14 cellular contexts compared by ENCODE assay signal in the genomic region with DNA sequence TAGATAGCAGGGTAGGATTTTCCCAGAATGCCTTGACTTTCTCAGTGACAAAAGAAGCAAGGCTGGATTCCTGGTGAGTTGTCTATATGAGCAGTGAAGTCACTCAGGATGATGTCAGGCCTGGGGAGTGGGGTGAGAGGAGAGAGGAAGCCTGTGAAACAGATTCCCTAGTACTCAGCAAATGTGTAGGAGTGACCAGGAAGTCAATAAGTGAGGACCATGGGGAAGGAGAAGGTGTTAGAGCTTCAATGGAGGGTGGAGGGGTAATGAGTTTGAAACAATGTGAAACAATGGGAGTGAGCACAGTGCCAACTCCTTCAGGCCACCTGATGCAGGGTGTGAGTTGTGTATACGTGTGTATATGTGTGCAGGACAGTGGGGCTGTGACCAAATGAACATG. TPM values are rescaled to one million over a fixed set of nuclear protein-coding genes. Genes with fewer than 3 reads are reported as not detected.
DNase-seq lines count a peak whose midpoint lies in the region; ATAC-seq and TF ChIP-seq lines count a peak whose summit lies in the region.
"Had no signal": no experiment of that assay in that cellular context is flagged by ENCODE, and none has a peak within 500 bp of the region (broad histone marks: within the 10 kb centered on the region; RNA-seq: fewer than 3 reads in every experiment).

No MANE protein-coding gene starts in this region.

- no peak overlapping the region for H3K4me3 ChIP-seq in Loucy (ENCODE audit: low read length, poor library complexity, severe bottlenecking)
- H3K4me3 ChIP-seq: lung, SJSA1 had no signal

- H3K4me2 ChIP-seq in Loucy (ENCODE audit: low read depth, low read length, poor library complexity, severe bottlenecking), result peak overlapping the region; percentile 48

- H3K27ac Mint-ChIP-seq in T-helper 2 cell treated with Interferon-gamma antibody and Interleukin-4, amounts not matched to agents 5 μg/mL and 100 μg/mL, for 36 hours, result peak overlapping the region; percentile 72
- H3K27ac Mint-ChIP-seq in brain (peak overlapping the region in 4 of 5 experiments; percentile 3 to 16 (median 5)), nephron progenitor cell (no peak overlapping the region)

- peaks cover 45% of the 10 kb centered on the region for H3K4me1 Mint-ChIP-seq in T-helper 2 cell treated with Interferon-gamma antibody and Interleukin-4, amounts not matched to agents 5 μg/mL and 100 μg/mL, for 36 hours (ENCODE audit: low read depth)
- H3K4me1 Mint-ChIP-seq in brain (peaks cover 28% of the 10 kb centered on the region), nephron progenitor cell (peaks cover 30% of the 10 kb centered on the region)

- DNase-seq in T-helper 2 cell treated with Interferon-gamma antibody and Interleukin-4, amounts not matched to agents 5 μg/mL and 100 μg/mL, for 36 hours (ENCODE audit: low spot score), result no peak
- DNase-seq in T-helper 2 cell (no peak), nephron progenitor cell (no peak), LoVo (ENCODE audit: low spot score) (no peak), NCI-H187 treated with DMSO at 0.1 percent for 48 hours (lab: John Stamatoyannopoulos, UW) (no peak)
- DNase-seq: activated effector memory CD4-positive, alpha-beta T cell treated with anti-CD3 and anti-CD28 coated beads, Interleukin-2, amount 50 U/mL, for 16 hours; NCI-H2107; posterior cingulate gyrus; WERI-Rb-1 had no signal

- no peaks in the 10 kb centered on the region for H3K9me2 ChIP-seq in Loucy (replicated peaks; ENCODE audit: low read depth, low read length)

- H3K9ac ChIP-seq in Loucy (ENCODE audit: low read depth, low read length, poor library complexity, severe bottlenecking), result no peak overlapping the region

- H3K9me3 ChIP-seq in Loucy (ENCODE audit: insufficient read depth, low read depth, low read length), result no peaks in the 10 kb centered on the region
- H3K9me3 ChIP-seq: SJSA1 had no signal

- H4K20me1 ChIP-seq in Loucy (ENCODE audit: insufficient read depth, low read length, poor library complexity, severe bottlenecking), result peaks cover 2% of the 10 kb centered on the region

- H3K79me2 ChIP-seq in Loucy (ENCODE audit: insufficient read depth, low read length), result peaks cover 19% of the 10 kb centered on the region; the same call in 1 of the 2 replicates

- no peaks in the 10 kb centered on the region for H3K9me3 Mint-ChIP-seq in T-helper 2 cell treated with Interferon-gamma antibody and Interleukin-4, amounts not matched to agents 5 μg/mL and 100 μg/mL, for 36 hours
- H3K9me3 Mint-ChIP-seq in brain, result peaks cover 0 to 5% (median 0%) of the 10 kb centered on the region in 5 experiments
- peaks cover 68% of the 10 kb centered on the region for H3K9me3 Mint-ChIP-seq in nephron progenitor cell

- H3K4me1 ChIP-seq in Loucy (ENCODE audit: insufficient read depth, low read length, poor library complexity, severe bottlenecking), result peaks cover 20% of the 10 kb centered on the region

- peak overlapping the region; percentile 92 for H3K4me3 Mint-ChIP-seq in T-helper 2 cell treated with Interferon-gamma antibody and Interleukin-4, amounts not matched to agents 5 μg/mL and 100 μg/mL, for 36 hours
- H3K4me3 Mint-ChIP-seq in brain, result peak overlapping the region; percentile 2 to 92 (median 76)
- peak overlapping the region; percentile 12 for H3K4me3 Mint-ChIP-seq in nephron progenitor cell

- H2AFZ ChIP-seq in Loucy (ENCODE audit: low read length), result peak overlapping the region; percentile 87; the same call in 1 of the 2 replicates

- no peaks in the 10 kb centered on the region for H3K36me3 Mint-ChIP-seq in T-helper 2 cell treated with Interferon-gamma antibody and Interleukin-4, amounts not matched to agents 5 μg/mL and 100 μg/mL, for 36 hours (ENCODE audit: low read depth)
- H3K36me3 Mint-ChIP-seq in brain (no peaks in the 10 kb centered on the region), nephron progenitor cell (ENCODE audit: low read depth) (no peaks in the 10 kb centered on the region)

- H3F3A ChIP-seq in Loucy (ENCODE audit: low read depth), result no peaks in the 10 kb centered on the region

- H3K27me3 ChIP-seq in Loucy (ENCODE audit: insufficient read depth, low read length, poor library complexity, severe bottlenecking), result no peaks in the 10 kb centered on the region
- H3K27me3 ChIP-seq: SJSA1 had no signal

- no peak for ATAC-seq in HG02763 (IDR thresholded peaks at IDR 0.05; ENCODE audit: unreplicated experiment)

- no peak for TF ChIP-seq CTCF in Loucy (conservative IDR thresholded peaks at IDR 0.05; ENCODE audit: low read length)
- TF ChIP-seq CTCF in brain (conservative IDR thresholded peaks at IDR 0.05), result no peak
- TF ChIP-seq CTCF in nephron progenitor cell (IDR thresholded peaks at IDR 0.05), result no peak

- no peaks in the 10 kb centered on the region for H3K36me3 ChIP-seq in Loucy (ENCODE audit: insufficient read depth, low read length)
- H3K36me3 ChIP-seq: SJSA1, WERI-Rb-1 had no signal

- no peaks in the 10 kb centered on the region for H3K27me3 Mint-ChIP-seq in T-helper 2 cell treated with Interferon-gamma antibody and Interleukin-4, amounts not matched to agents 5 μg/mL and 100 μg/mL, for 36 hours (ENCODE audit: low read depth)
- H3K27me3 Mint-ChIP-seq in brain (no peaks in the 10 kb centered on the region), nephron progenitor cell (ENCODE audit: low read depth, poor library complexity) (no peaks in the 10 kb centered on the region)

RNA-seq across cellular contexts. Expression of a gene that starts 2.4 kb away (rescaled TPM):
- 20.1 TPM for polyA plus RNA-seq in brain (ENCODE audit: insufficient read depth, low read depth, low replicate concordance)

RNA-seq across cellular contexts. Expression of a gene that starts 9.1 kb away (rescaled TPM):
- polyA plus RNA-seq in brain (ENCODE audit: insufficient read depth, low read depth, low replicate concordance), result 20.0 TPM

Comparison
In these comparisons a context has a peak if more than half of its experiments do, and no peak if none do; other contexts are left out.
1. H3K4me3 Mint-ChIP-seq: peak in every context shown above with its lines; median percentile 92 in T-helper 2 cell treated with Interferon-gamma antibody and Interleukin-4, amounts not matched to agents 5 μg/mL and 100 μg/mL, for 36 hours; 76 in brain; 12 in nephron progenitor cell.